Comparison of ENCODE assay signal across 1 cellular context in genomic region chrX:110015027-110015426, GRCh38.
TF ChIP-seq lines count a peak whose summit lies in the region.

No MANE protein-coding gene starts in this region.

TF ChIP-seq in K562, 482 proteins besides CTCF, POLR2A, EP300 and RAD21:
- TF ChIP-seq TCF15 (CRISPR knock-in tag; IDR thresholded peaks at IDR 0.05): no peak
- no peak for TF ChIP-seq ZNF224 (CRISPR knock-in tag; IDR thresholded peaks at IDR 0.05)
- no peak for TF ChIP-seq GTF2A2 (tag; IDR thresholded peaks at IDR 0.05)
- TF ChIP-seq LCOR (CRISPR knock-in tag; IDR thresholded peaks at IDR 0.05): no peak
- no peak for TF ChIP-seq BDP1 (IDR thresholded peaks at IDR 0.05; ENCODE audit: insufficient read depth, insufficient read length)
- no peak for TF ChIP-seq NRF1 (conservative IDR thresholded peaks at IDR 0.05 in 1 of 2, IDR thresholded peaks at IDR 0.05 in 1 of 2)
- no peak for TF ChIP-seq MECOM (CRISPR knock-in tag; IDR thresholded peaks at IDR 0.05)
- no peak for TF ChIP-seq TCF3 (CRISPR knock-in tag; IDR thresholded peaks at IDR 0.05)
- TF ChIP-seq ZNF324 (CRISPR knock-in tag; IDR thresholded peaks at IDR 0.05): no peak
- TF ChIP-seq, protein P1, sequence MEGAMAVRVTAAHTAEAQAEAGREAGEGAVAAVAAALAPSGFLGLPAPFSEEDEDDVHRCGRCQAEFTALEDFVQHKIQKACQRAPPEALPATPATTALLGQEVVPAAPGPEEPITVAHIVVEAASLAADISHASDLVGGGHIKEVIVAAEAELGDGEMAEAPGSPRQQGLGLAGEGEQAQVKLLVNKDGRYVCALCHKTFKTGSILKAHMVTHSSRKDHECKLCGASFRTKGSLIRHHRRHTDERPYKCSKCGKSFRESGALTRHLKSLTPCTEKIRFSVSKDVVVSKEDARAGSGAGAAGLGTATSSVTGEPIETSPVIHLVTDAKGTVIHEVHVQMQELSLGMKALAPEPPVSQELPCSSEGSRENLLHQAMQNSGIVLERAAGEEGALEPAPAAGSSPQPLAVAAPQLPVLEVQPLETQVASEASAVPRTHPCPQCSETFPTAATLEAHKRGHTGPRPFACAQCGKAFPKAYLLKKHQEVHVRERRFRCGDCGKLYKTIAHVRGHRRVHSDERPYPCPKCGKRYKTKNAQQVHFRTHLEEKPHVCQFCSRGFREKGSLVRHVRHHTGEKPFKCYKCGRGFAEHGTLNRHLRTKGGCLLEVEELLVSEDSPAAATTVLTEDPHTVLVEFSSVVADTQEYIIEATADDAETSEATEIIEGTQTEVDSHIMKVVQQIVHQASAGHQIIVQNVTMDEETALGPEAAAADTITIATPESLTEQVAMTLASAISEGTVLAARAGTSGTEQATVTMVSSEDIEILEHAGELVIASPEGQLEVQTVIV (CRISPR knock-in tag; IDR thresholded peaks at IDR 0.05; ENCODE audit: borderline replicate concordance): no peak
- TF ChIP-seq, protein P2, sequence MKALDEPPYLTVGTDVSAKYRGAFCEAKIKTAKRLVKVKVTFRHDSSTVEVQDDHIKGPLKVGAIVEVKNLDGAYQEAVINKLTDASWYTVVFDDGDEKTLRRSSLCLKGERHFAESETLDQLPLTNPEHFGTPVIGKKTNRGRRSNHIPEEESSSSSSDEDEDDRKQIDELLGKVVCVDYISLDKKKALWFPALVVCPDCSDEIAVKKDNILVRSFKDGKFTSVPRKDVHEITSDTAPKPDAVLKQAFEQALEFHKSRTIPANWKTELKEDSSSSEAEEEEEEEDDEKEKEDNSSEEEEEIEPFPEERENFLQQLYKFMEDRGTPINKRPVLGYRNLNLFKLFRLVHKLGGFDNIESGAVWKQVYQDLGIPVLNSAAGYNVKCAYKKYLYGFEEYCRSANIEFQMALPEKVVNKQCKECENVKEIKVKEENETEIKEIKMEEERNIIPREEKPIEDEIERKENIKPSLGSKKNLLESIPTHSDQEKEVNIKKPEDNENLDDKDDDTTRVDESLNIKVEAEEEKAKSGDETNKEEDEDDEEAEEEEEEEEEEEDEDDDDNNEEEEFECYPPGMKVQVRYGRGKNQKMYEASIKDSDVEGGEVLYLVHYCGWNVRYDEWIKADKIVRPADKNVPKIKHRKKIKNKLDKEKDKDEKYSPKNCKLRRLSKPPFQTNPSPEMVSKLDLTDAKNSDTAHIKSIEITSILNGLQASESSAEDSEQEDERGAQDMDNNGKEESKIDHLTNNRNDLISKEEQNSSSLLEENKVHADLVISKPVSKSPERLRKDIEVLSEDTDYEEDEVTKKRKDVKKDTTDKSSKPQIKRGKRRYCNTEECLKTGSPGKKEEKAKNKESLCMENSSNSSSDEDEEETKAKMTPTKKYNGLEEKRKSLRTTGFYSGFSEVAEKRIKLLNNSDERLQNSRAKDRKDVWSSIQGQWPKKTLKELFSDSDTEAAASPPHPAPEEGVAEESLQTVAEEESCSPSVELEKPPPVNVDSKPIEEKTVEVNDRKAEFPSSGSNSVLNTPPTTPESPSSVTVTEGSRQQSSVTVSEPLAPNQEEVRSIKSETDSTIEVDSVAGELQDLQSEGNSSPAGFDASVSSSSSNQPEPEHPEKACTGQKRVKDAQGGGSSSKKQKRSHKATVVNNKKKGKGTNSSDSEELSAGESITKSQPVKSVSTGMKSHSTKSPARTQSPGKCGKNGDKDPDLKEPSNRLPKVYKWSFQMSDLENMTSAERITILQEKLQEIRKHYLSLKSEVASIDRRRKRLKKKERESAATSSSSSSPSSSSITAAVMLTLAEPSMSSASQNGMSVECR (CRISPR knock-in tag; IDR thresholded peaks at IDR 0.05): no peak
